ENCODE assay signal across 13 cellular contexts in the genomic region with DNA sequence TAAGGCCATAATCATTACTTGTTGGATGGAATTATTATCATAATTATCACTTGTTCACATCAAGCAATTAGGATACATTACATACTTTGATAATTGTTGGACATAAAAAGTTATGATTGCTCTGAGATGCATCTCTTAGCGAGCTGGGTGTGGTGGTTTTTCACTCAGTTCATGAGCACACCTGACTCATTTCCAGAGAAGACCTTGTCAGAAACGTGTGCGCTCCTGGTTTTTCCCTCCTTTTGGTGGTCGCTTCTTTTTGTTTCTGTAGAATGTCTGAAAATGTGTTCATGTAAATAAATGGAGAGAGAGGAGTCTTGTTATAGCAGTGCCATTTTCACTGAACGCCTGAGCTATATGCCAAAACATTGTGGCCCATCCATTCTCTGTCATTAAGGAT.
DNase-seq lines count a peak whose midpoint lies in the region; ATAC-seq lines count a peak whose summit lies in the region.
"Had no signal": no experiment of that assay in that cellular context is flagged by ENCODE, and none has a peak within 500 bp of the region (broad histone marks: within the 10 kb centered on the region; RNA-seq: fewer than 3 reads in every experiment).

No MANE protein-coding gene starts in this region.

- no peak overlapping the region for H3K27ac Mint-ChIP-seq in activated T-helper 17 cell treated with anti-CD3 and anti-CD28 coated beads, Interleukin-2, amount 50 U/mL, for 72 hours
- H3K27ac Mint-ChIP-seq: B cell; CD8-positive, alpha-beta T cell; HFFc6 had no signal

- ATAC-seq in GM18868 (IDR thresholded peaks at IDR 0.05; ENCODE audit: unreplicated experiment) (peak; percentile 61), HG02852 (IDR thresholded peaks at IDR 0.05; ENCODE audit: unreplicated experiment) (peak; percentile 63), HG03354 (IDR thresholded peaks at IDR 0.05; ENCODE audit: poor library complexity, severe bottlenecking, unreplicated experiment) (no peak)
- ATAC-seq in activated T-helper 17 cell treated with anti-CD3 and anti-CD28 coated beads, Interleukin-2, amount 50 U/mL, for 72 hours (replicated peaks), result no peak
- ATAC-seq: CD8-positive, alpha-beta T cell had no signal

- DNase-seq in NCI-H69 (lab: John Stamatoyannopoulos, UW) (peak; percentile 38), HuH-7.5 (ENCODE audit: low spot score) (no peak)
- DNase-seq: Caco-2; CD4-positive, CD25-positive, alpha-beta regulatory T cell; CD8-positive, alpha-beta T cell; DND-41; GOT3; HFFc6 had no signal

- no peaks in the 10 kb centered on the region for H3K36me3 Mint-ChIP-seq in activated T-helper 17 cell treated with anti-CD3 and anti-CD28 coated beads, Interleukin-2, amount 50 U/mL, for 72 hours (ENCODE audit: low read depth)
- H3K36me3 Mint-ChIP-seq: CD4-positive, CD25-positive, alpha-beta regulatory T cell; CD8-positive, alpha-beta T cell had no signal

- H3K9me3 Mint-ChIP-seq in activated T-helper 17 cell treated with anti-CD3 and anti-CD28 coated beads, Interleukin-2, amount 50 U/mL, for 72 hours, result no peaks in the 10 kb centered on the region
- H3K9me3 Mint-ChIP-seq: CD4-positive, CD25-positive, alpha-beta regulatory T cell; CD8-positive, alpha-beta T cell had no signal

- H3K4me3 Mint-ChIP-seq in activated T-helper 17 cell treated with anti-CD3 and anti-CD28 coated beads, Interleukin-2, amount 50 U/mL, for 72 hours, result no peak overlapping the region
- H3K4me3 Mint-ChIP-seq: B cell; CD4-positive, CD25-positive, alpha-beta regulatory T cell; CD8-positive, alpha-beta T cell; HFFc6 had no signal

- no peaks in the 10 kb centered on the region for H3K4me1 Mint-ChIP-seq in activated T-helper 17 cell treated with anti-CD3 and anti-CD28 coated beads, Interleukin-2, amount 50 U/mL, for 72 hours
- H3K4me1 Mint-ChIP-seq: B cell; CD4-positive, CD25-positive, alpha-beta regulatory T cell had no signal

- H3K27me3 Mint-ChIP-seq in activated T-helper 17 cell treated with anti-CD3 and anti-CD28 coated beads, Interleukin-2, amount 50 U/mL, for 72 hours, result peaks cover 6% of the 10 kb centered on the region

Comparison
In these comparisons a context has a peak if more than half of its experiments do, and no peak if none do; other contexts are left out.
1. ATAC-seq: peak in GM18868 (single experiment) and HG02852 (single experiment); none in activated T-helper 17 cell treated with anti-CD3 and anti-CD28 coated beads, Interleukin-2, amount 50 U/mL, for 72 hours (single experiment) and HG03354 (single experiment).